1 cellular context compared by ENCODE assay signal in genomic region chr4:116480486-116480990, GRCh38.
TF ChIP-seq lines count a peak whose summit lies in the region.

No MANE protein-coding gene starts in this region.

TF ChIP-seq in GM23338, 12 proteins besides CTCF, POLR2A, EP300 and RAD21 (continued from another document):
- no peak for TF ChIP-seq ZNF462 (CRISPR knock-in tag; IDR thresholded peaks at IDR 0.05)
